Comparison of ENCODE assay signal across 17 cellular contexts in the genomic region with DNA sequence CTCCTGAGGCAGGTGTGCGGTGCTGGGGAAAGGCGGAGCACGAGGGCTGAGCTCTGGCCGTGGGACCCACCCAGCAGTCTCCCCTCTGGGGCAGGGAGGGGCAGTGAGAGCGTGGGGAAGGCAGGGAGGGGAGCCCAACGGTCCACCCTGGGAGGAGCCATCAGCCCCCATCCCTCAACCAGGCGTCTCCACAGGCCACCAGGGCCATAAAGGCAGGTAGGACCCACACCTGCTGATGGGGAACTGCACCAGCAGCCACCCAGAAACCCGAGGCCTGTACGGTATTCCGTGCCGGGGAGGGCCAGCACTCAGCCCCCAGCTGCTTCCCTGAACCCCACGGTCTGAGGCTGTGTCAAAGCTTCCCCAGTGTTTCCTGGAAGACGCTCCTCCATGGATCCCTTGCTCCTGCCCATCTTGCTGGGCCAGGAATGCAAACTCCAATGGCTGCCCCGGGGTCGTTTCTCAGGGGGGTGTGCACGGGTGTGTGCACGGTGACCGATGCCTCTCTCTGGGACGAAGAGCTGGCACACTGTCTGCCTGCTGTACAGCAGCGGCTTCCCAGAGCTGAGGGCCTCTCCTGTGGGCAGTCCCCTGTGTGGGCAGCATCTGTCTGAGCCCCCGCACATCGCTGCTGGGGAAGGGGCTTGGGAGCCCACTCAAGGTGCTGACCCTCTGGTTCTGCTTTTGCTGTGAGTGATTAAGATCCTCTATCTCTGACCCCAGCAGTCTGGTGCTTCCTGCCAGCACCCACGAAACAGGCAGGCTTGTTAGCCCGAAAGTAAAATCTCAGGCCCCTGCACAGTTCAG. TPM values are rescaled to one million over a fixed set of nuclear protein-coding genes. Genes with fewer than 3 reads are reported as not detected.
DNase-seq lines count a peak whose midpoint lies in the region; ATAC-seq and TF ChIP-seq lines count a peak whose summit lies in the region.
"Had no signal": no experiment of that assay in that cellular context is flagged by ENCODE, and none has a peak within 500 bp of the region (broad histone marks: within the 10 kb centered on the region; RNA-seq: fewer than 3 reads in every experiment).

No MANE protein-coding gene starts in this region.

- ATAC-seq in GM23338 = no peak
- no peak for ATAC-seq in GM21515 (IDR thresholded peaks at IDR 0.05; ENCODE audit: unreplicated experiment)
- ATAC-seq: activated CD8-positive, alpha-beta T cell treated with anti-CD3 and anti-CD28 coated beads, Interleukin-2, amount 10 ng/mL, durations not matched to agents 7 days and 5 days; effector memory CD8-positive, alpha-beta T cell had no signal

- CTCF ChIA-PET in HEK293 (lab: Yijun Ruan, JAX) = no interaction called here

- H4K20me1 ChIP-seq in GM23338 (replicated peaks; ENCODE audit: insufficient read depth) = no peaks in the 10 kb centered on the region
- H4K20me1 ChIP-seq: BLaER1 had no signal

- H3K9ac ChIP-seq in endodermal cell (ENCODE audit: extremely low read depth, low read length, poor library complexity, severe bottlenecking) = no peak overlapping the region
- H3K9ac ChIP-seq: BLaER1, KMS-11 had no signal

- H3K4me1 Mint-ChIP-seq in endodermal cell (no peaks in the 10 kb centered on the region), progenitor cell of endocrine pancreas (ENCODE audit: low read depth) (no peaks in the 10 kb centered on the region), GM23338 (no peaks in the 10 kb centered on the region)
- H3K4me1 Mint-ChIP-seq: activated naive CD4-positive, alpha-beta T cell treated with anti-CD3 and anti-CD28 coated beads, Interleukin-2, amount 50 U/mL, for 24 hours had no signal

- H3K9me2 ChIP-seq in GM23338 (ENCODE audit: insufficient read depth) = no peaks in the 10 kb centered on the region

- H3K27ac Mint-ChIP-seq in endodermal cell (no peak overlapping the region), progenitor cell of endocrine pancreas (no peak overlapping the region), GM23338 (no peak overlapping the region)
- H3K27ac Mint-ChIP-seq: activated CD8-positive, alpha-beta T cell treated with anti-CD3 and anti-CD28 coated beads, Interleukin-2, amount 10 ng/mL, durations not matched to agents 7 days and 5 days; activated naive CD4-positive, alpha-beta T cell treated with anti-CD3 and anti-CD28 coated beads, Interleukin-2, amount 50 U/mL, for 24 hours; effector memory CD8-positive, alpha-beta T cell; naive B cell had no signal

- H3K4me3 ChIP-seq in HEK293 (ENCODE audit: low read depth, low read length) (no peak overlapping the region), endodermal cell (ENCODE audit: low read length) (no peak overlapping the region), GM23338 (no peak overlapping the region)
- H3K4me3 ChIP-seq: BLaER1 had no signal

- no peaks in the 10 kb centered on the region for H3K36me3 ChIP-seq in HEK293 (ENCODE audit: control insufficient read depth in 2 of 2, insufficient read depth in 1 of 2, low read length in 2 of 2)
- no peaks in the 10 kb centered on the region for H3K36me3 ChIP-seq in endodermal cell (ENCODE audit: control insufficient read depth, insufficient read depth, low read length)
- no peaks in the 10 kb centered on the region for H3K36me3 ChIP-seq in GM23338 (ENCODE audit: insufficient read depth)
- H3K36me3 ChIP-seq: BLaER1 had no signal

- no peaks in the 10 kb centered on the region for H3K27me3 ChIP-seq in endodermal cell (ENCODE audit: control insufficient read depth, insufficient read depth, low read length, poor library complexity, severe bottlenecking)
- H3K27me3 ChIP-seq in GM23338 (ENCODE audit: insufficient read depth) = no peaks in the 10 kb centered on the region
- H3K27me3 ChIP-seq: BLaER1 had no signal

- peaks cover 2% of the 10 kb centered on the region for H3K27me3 Mint-ChIP-seq in endodermal cell (ENCODE audit: insufficient read depth)
- peaks cover 7% of the 10 kb centered on the region for H3K27me3 Mint-ChIP-seq in progenitor cell of endocrine pancreas
- peaks cover 8% of the 10 kb centered on the region for H3K27me3 Mint-ChIP-seq in GM23338 (ENCODE audit: insufficient read depth, low read depth, poor library complexity)
- H3K27me3 Mint-ChIP-seq: activated naive CD4-positive, alpha-beta T cell treated with anti-CD3 and anti-CD28 coated beads, Interleukin-2, amount 50 U/mL, for 24 hours; effector memory CD8-positive, alpha-beta T cell had no signal

- no peaks in the 10 kb centered on the region for H3K79me2 ChIP-seq in GM23338 (replicated peaks; ENCODE audit: insufficient read depth)

- 91 to 96% methylated on average over 20 to 24 of the region's 24 CpGs for WGBS in endodermal cell (ENCODE audit: insufficient coverage in 1 of 2, insufficient read length in 1 of 2), 2 experiments

- no peaks in the 10 kb centered on the region for H3K4me1 ChIP-seq in HEK293 (ENCODE audit: control insufficient read depth, insufficient read depth, low read length)
- H3K4me1 ChIP-seq in endodermal cell (ENCODE audit: control insufficient read depth, insufficient read depth, low read length) = no peaks in the 10 kb centered on the region
- no peaks in the 10 kb centered on the region for H3K4me1 ChIP-seq in GM23338 (ENCODE audit: insufficient read depth)
- H3K4me1 ChIP-seq: BLaER1 had no signal

- POLR2A ChIA-PET in HEK293 (lab: Yijun Ruan, JAX) = no interaction called here

- peak; percentile 32 for DNase-seq in D341Med (ENCODE audit: low spot score)
- peak; percentile 35 for DNase-seq in endodermal cell
- peak; percentile 9 for DNase-seq in progenitor cell of endocrine pancreas (ENCODE audit: low spot score, unreplicated experiment)
- DNase-seq in NCI-H1105 treated with DMSO at 0.1 percent for 48 hours (lab: John Stamatoyannopoulos, UW) = no peak
- no peak for DNase-seq in GM23338 (ENCODE audit: low spot score)
- DNase-seq: activated CD8-positive, alpha-beta T cell treated with anti-CD3 and anti-CD28 coated beads, Interleukin-2, amount 10 ng/mL, durations not matched to agents 7 days and 5 days; effector memory CD8-positive, alpha-beta T cell; naive B cell; NCI-H1417; NCI-H226; SIG-M5; T1000 had no signal

- H3K4me2 ChIP-seq in GM23338 = no peak overlapping the region
- H3K4me2 ChIP-seq: BLaER1, KMS-11 had no signal

- no peaks in the 10 kb centered on the region for H3K9me3 Mint-ChIP-seq in endodermal cell
- H3K9me3 Mint-ChIP-seq in progenitor cell of endocrine pancreas (ENCODE audit: low read depth) = no peaks in the 10 kb centered on the region
- H3K9me3 Mint-ChIP-seq in GM23338 = no peaks in the 10 kb centered on the region; the same call in 2 of the 3 replicates
- H3K9me3 Mint-ChIP-seq: activated naive CD4-positive, alpha-beta T cell treated with anti-CD3 and anti-CD28 coated beads, Interleukin-2, amount 50 U/mL, for 24 hours; effector memory CD8-positive, alpha-beta T cell; naive B cell had no signal

- H3K36me3 Mint-ChIP-seq in endodermal cell (ENCODE audit: low read depth) = no peaks in the 10 kb centered on the region
- H3K36me3 Mint-ChIP-seq in progenitor cell of endocrine pancreas (ENCODE audit: insufficient read depth) = no peaks in the 10 kb centered on the region
- no peaks in the 10 kb centered on the region; the same call in 2 of the 3 replicates for H3K36me3 Mint-ChIP-seq in GM23338 (ENCODE audit: low read depth)
- H3K36me3 Mint-ChIP-seq: activated naive CD4-positive, alpha-beta T cell treated with anti-CD3 and anti-CD28 coated beads, Interleukin-2, amount 50 U/mL, for 24 hours; naive B cell had no signal

- TF ChIP-seq CTCF in HEK293 (tag by site-specific recombination; IDR thresholded peaks at IDR 0.05) = no peak
- TF ChIP-seq CTCF in endodermal cell (conservative IDR thresholded peaks at IDR 0.05) = no peak
- no peak for TF ChIP-seq CTCF in progenitor cell of endocrine pancreas (IDR thresholded peaks at IDR 0.05; ENCODE audit: unreplicated experiment)
- TF ChIP-seq CTCF in GM23338 (conservative IDR thresholded peaks at IDR 0.05; ENCODE audit: low read depth in 2 of 2) = no peak

- no peaks in the 10 kb centered on the region for H3F3A ChIP-seq in GM23338 (replicated peaks; ENCODE audit: low read depth)

- H3K9me3 ChIP-seq in HEK293 (ENCODE audit: control insufficient read depth, insufficient read depth, low read depth, low read length) = no peaks in the 10 kb centered on the region
- no peaks in the 10 kb centered on the region for H3K9me3 ChIP-seq in endodermal cell (ENCODE audit: control insufficient read depth, low read length)
- H3K9me3 ChIP-seq: BLaER1 had no signal

- H3K4me3 Mint-ChIP-seq in endodermal cell = no peak overlapping the region
- H3K4me3 Mint-ChIP-seq in progenitor cell of endocrine pancreas (ENCODE audit: low read depth) = no peak overlapping the region
- no peak overlapping the region for H3K4me3 Mint-ChIP-seq in GM23338
- H3K4me3 Mint-ChIP-seq: activated CD8-positive, alpha-beta T cell treated with anti-CD3 and anti-CD28 coated beads, Interleukin-2, amount 10 ng/mL, durations not matched to agents 7 days and 5 days; activated naive CD4-positive, alpha-beta T cell treated with anti-CD3 and anti-CD28 coated beads, Interleukin-2, amount 50 U/mL, for 24 hours; effector memory CD8-positive, alpha-beta T cell; naive B cell had no signal

- H3K27ac ChIP-seq in HEK293 (ENCODE audit: extremely low read depth, low read depth, low read length) (no peak overlapping the region), endodermal cell (ENCODE audit: low read depth, low read length) (no peak overlapping the region), GM23338 (ENCODE audit: low read depth) (no peak overlapping the region)
- H3K27ac ChIP-seq: BLaER1, KMS-11 had no signal

- H2AFZ ChIP-seq in GM23338 = no peak overlapping the region

TF ChIP-seq in HEK293, 187 proteins besides CTCF, POLR2A, EP300 and RAD21:
- TF ChIP-seq ZNF558 (tag by site-specific recombination; IDR thresholded peaks at IDR 0.05) (no peak), SETDB1 (IDR thresholded peaks at IDR 0.05; ENCODE audit: insufficient read length, low read length) (no peak), KLF1 (tag by site-specific recombination; IDR thresholded peaks at IDR 0.05) (peak; percentile 87)
TF ChIP-seq in HEK293: peak in this region for 1.

TF ChIP-seq in GM23338, 12 proteins besides CTCF, POLR2A, EP300 and RAD21 (continues in another document):
- no peak for TF ChIP-seq POLR2AphosphoS5 (IDR thresholded peaks at IDR 0.05; ENCODE audit: low read depth)
- no peak for TF ChIP-seq EZH2 (IDR thresholded peaks at IDR 0.05; ENCODE audit: low read depth, unreplicated experiment)

RNA-seq across cellular contexts. Expression of gene METRNL, which starts 17.2 kb away (rescaled TPM):
- 10 to 100 TPM in 1 of 2 donors, 1 to 10 TPM in 1; 7.3 to 10.3 TPM for total RNA-seq in endodermal cell
- 17.8 TPM for polyA plus RNA-seq in endodermal cell (2013, experiment 1 of 2)
- polyA plus RNA-seq in endodermal cell (2013, experiment 2 of 2) = 16.6 TPM
- 54.6 and 56.2 TPM in 2 replicates for total RNA-seq in progenitor cell of endocrine pancreas
- 17.4 and 20.2 TPM in 2 replicates for total RNA-seq in GM23338 (2014; rRNA removed; shearing (Covaris generic))
- 12.2 and 16.1 TPM in 2 replicates for polyA plus RNA-seq in GM23338 (2016; fragmentation: Nextera tagmentation; extraction: Ambion mirVana)

Comparison
In these comparisons a context has a peak if more than half of its experiments do, and no peak if none do; other contexts are left out.
1. DNase-seq: peak in D341Med (single experiment), endodermal cell (single experiment) and progenitor cell of endocrine pancreas (single experiment); none in NCI-H1105 treated with DMSO at 0.1 percent for 48 hours (single experiment) and GM23338 (single experiment).